Comparison of ENCODE assay signal across 16 cellular contexts in genomic region chr6:5389086-5389745, GRCh38.
DNase-seq lines count a peak whose midpoint lies in the region; FAIRE-seq and TF ChIP-seq lines count a peak whose summit lies in the region.
"Had no signal": no experiment of that assay in that cellular context is flagged by ENCODE, and none has a peak within 500 bp of the region (broad histone marks: within the 10 kb centered on the region; RNA-seq: fewer than 3 reads in every experiment).

No MANE protein-coding gene starts in this region.

- H4K91ac ChIP-seq in mesenchymal stem cell (ENCODE audit: low read length) = no peak overlapping the region

- 76% methylated on average over 6 of the region's 6 CpGs for WGBS in mesenchymal stem cell

- H2AFZ ChIP-seq in astrocyte (ENCODE audit: low read depth, low read length) = no peak overlapping the region
- H2AFZ ChIP-seq in mesenchymal stem cell (ENCODE audit: low read depth, low read length) = no peak overlapping the region

- no peak overlapping the region for H3K23ac ChIP-seq in mesenchymal stem cell (ENCODE audit: low read length in 2 of 2)

- H3K14ac ChIP-seq in mesenchymal stem cell (ENCODE audit: low read length in 2 of 2) = no peak overlapping the region

- no peak overlapping the region for H3K4ac ChIP-seq in mesenchymal stem cell (ENCODE audit: low read depth in 1 of 2, low read length in 2 of 2)

- H3K36me3 ChIP-seq in astrocyte (ENCODE audit: insufficient read depth, low read length) (no peaks in the 10 kb centered on the region), brain microvascular endothelial cell (replicated peaks) (no peaks in the 10 kb centered on the region), mesenchymal stem cell (ENCODE audit: control insufficient read depth in 1 of 2, insufficient read depth in 2 of 2, low read depth in 1 of 2, low read length in 2 of 2) (no peaks in the 10 kb centered on the region)
- H3K36me3 ChIP-seq: BLaER1 treated with 17β-estradiol and CSF1 and Interleukin-3, amounts not matched to agents 10 nM and 100 nM; HAP-1 had no signal

- H4K20me1 ChIP-seq in astrocyte (ENCODE audit: insufficient read depth, low read length) = peaks cover 38% of the 10 kb centered on the region

- H3K9ac ChIP-seq in astrocyte (ENCODE audit: low read length) (no peak overlapping the region), mesenchymal stem cell (ENCODE audit: low read length) (no peak overlapping the region)
- H3K9ac ChIP-seq: BLaER1 treated with 17β-estradiol and CSF1 and Interleukin-3, amounts not matched to agents 10 nM and 100 nM had no signal

- DNase-seq in EH (ENCODE audit: low read depth) = peak; percentile 37
- DNase-seq in astrocyte (ENCODE audit: low read depth) = no peak
- peak; percentile 5 for DNase-seq in midbrain (lab: John Stamatoyannopoulos, UW)
- DNase-seq in stimulated activated CD4-positive, alpha-beta T cell treated with anti-CD3 and anti-CD28 coated beads, Interleukin-12 subunit alpha, Interleukin-12 subunit beta, amount 100 ng/mL, for 4 hours = no peak
- no peak for DNase-seq in brain microvascular endothelial cell
- DNase-seq in progenitor cell of endocrine pancreas (ENCODE audit: low spot score, unreplicated experiment) = no peak
- no peak for DNase-seq in mesenchymal stem cell
- DNase-seq: CD4-positive, CD25-positive, alpha-beta regulatory T cell; DMS53 had no signal

- no peak overlapping the region for H3K4me3 Mint-ChIP-seq in astrocyte (ENCODE audit: unreplicated experiment)
- no peak overlapping the region for H3K4me3 Mint-ChIP-seq in progenitor cell of endocrine pancreas (ENCODE audit: low read depth)
- H3K4me3 Mint-ChIP-seq: CD4-positive, CD25-positive, alpha-beta regulatory T cell; IgD-negative memory B cell had no signal

- H3K9me3 Mint-ChIP-seq in astrocyte (ENCODE audit: unreplicated experiment) (no peaks in the 10 kb centered on the region), progenitor cell of endocrine pancreas (ENCODE audit: low read depth) (no peaks in the 10 kb centered on the region)
- H3K9me3 Mint-ChIP-seq: CD4-positive, CD25-positive, alpha-beta regulatory T cell; IgD-negative memory B cell had no signal

- H2BK120ac ChIP-seq in mesenchymal stem cell (ENCODE audit: low read depth, low read length) = no peak overlapping the region

- no peak for TF ChIP-seq CTCF in astrocyte (IDR thresholded peaks at IDR 0.05; ENCODE audit: insufficient read depth, low read depth, low read length)
- no peak for TF ChIP-seq CTCF in brain microvascular endothelial cell (IDR thresholded peaks at IDR 0.05; ENCODE audit: low read depth, low read length, missing control alignments)
- no peak for TF ChIP-seq CTCF in progenitor cell of endocrine pancreas (IDR thresholded peaks at IDR 0.05; ENCODE audit: unreplicated experiment)

- H3K36me3 Mint-ChIP-seq in astrocyte (ENCODE audit: low read depth, unreplicated experiment) (no peaks in the 10 kb centered on the region), progenitor cell of endocrine pancreas (ENCODE audit: insufficient read depth) (no peaks in the 10 kb centered on the region)

- H3K27ac ChIP-seq in astrocyte (ENCODE audit: low read depth, low read length) (no peak overlapping the region), brain microvascular endothelial cell (no peak overlapping the region), mesenchymal stem cell (ENCODE audit: low read length, poor library complexity, severe bottlenecking) (no peak overlapping the region)
- H3K27ac ChIP-seq: A549; BLaER1 treated with 17β-estradiol and CSF1 and Interleukin-3, amounts not matched to agents 10 nM and 100 nM had no signal

- H2BK15ac ChIP-seq in mesenchymal stem cell (ENCODE audit: low read depth, poor library complexity, severe bottlenecking) = no peak overlapping the region

- H2BK12ac ChIP-seq in mesenchymal stem cell (ENCODE audit: low read length in 2 of 2) = no peak overlapping the region

- in situ Hi-C loops in brain microvascular endothelial cell (cut with HindIII; ENCODE audit: low pct_ligation_motif_present, low sequenced_read_pairs) = no loop called here

- no peak overlapping the region for H2AK5ac ChIP-seq in mesenchymal stem cell (ENCODE audit: low read length, severe bottlenecking)

- peak; percentile 9 for FAIRE-seq in astrocyte (lab: Jason Lieb, UNC)
- FAIRE-seq: A549, GM12878, GM18507, H1 had no signal

- H2BK5ac ChIP-seq in mesenchymal stem cell (ENCODE audit: low read depth, low read length, poor library complexity, severe bottlenecking) = no peak overlapping the region

- H3K4me2 ChIP-seq in astrocyte (ENCODE audit: low read length) (no peak overlapping the region), mesenchymal stem cell (ENCODE audit: low read length, poor library complexity, severe bottlenecking) (no peak overlapping the region)
- H3K4me2 ChIP-seq: A549; BLaER1 treated with 17β-estradiol and CSF1 and Interleukin-3, amounts not matched to agents 10 nM and 100 nM had no signal

- H3K27ac Mint-ChIP-seq in astrocyte (ENCODE audit: unreplicated experiment) = no peak overlapping the region
- H3K27ac Mint-ChIP-seq in progenitor cell of endocrine pancreas = no peak overlapping the region

- H3K27me3 Mint-ChIP-seq in astrocyte (ENCODE audit: low read depth, unreplicated experiment) (no peaks in the 10 kb centered on the region), progenitor cell of endocrine pancreas (no peaks in the 10 kb centered on the region)
- H3K27me3 Mint-ChIP-seq: CD4-positive, CD25-positive, alpha-beta regulatory T cell; IgD-negative memory B cell had no signal

- H3K79me2 ChIP-seq in astrocyte (ENCODE audit: insufficient read depth, low read length) = no peaks in the 10 kb centered on the region

- peaks cover 7% of the 10 kb centered on the region for H3K4me1 Mint-ChIP-seq in astrocyte (ENCODE audit: low read depth, unreplicated experiment)
- no peaks in the 10 kb centered on the region for H3K4me1 Mint-ChIP-seq in progenitor cell of endocrine pancreas (ENCODE audit: low read depth)

- H3K4me1 ChIP-seq in astrocyte (ENCODE audit: insufficient read depth, low read length) (no peaks in the 10 kb centered on the region), mesenchymal stem cell (ENCODE audit: control insufficient read depth, insufficient read depth, low read depth, low read length) (peaks cover 2% of the 10 kb centered on the region)
- H3K4me1 ChIP-seq: A549; BLaER1 treated with 17β-estradiol and CSF1 and Interleukin-3, amounts not matched to agents 10 nM and 100 nM; HAP-1 had no signal

- H3K18ac ChIP-seq in mesenchymal stem cell (ENCODE audit: low read depth in 1 of 2, low read length in 2 of 2) = no peak overlapping the region

- no peak overlapping the region for H4K8ac ChIP-seq in mesenchymal stem cell (ENCODE audit: low read length)

- H3K9me3 ChIP-seq in astrocyte (ENCODE audit: insufficient read depth, low read depth, low read length) = no peaks in the 10 kb centered on the region
- no peaks in the 10 kb centered on the region for H3K9me3 ChIP-seq in mesenchymal stem cell (ENCODE audit: control insufficient read depth, low read length)
- H3K9me3 ChIP-seq: A549; BLaER1 treated with 17β-estradiol and CSF1 and Interleukin-3, amounts not matched to agents 10 nM and 100 nM; HAP-1 had no signal

- peaks cover 29% of the 10 kb centered on the region for H3K79me1 ChIP-seq in mesenchymal stem cell (replicated peaks; ENCODE audit: low read length, poor library complexity, severe bottlenecking)

- H3K27me3 ChIP-seq in astrocyte (ENCODE audit: insufficient read depth, low read length) (no peaks in the 10 kb centered on the region), brain microvascular endothelial cell (replicated peaks) (no peaks in the 10 kb centered on the region), mesenchymal stem cell (ENCODE audit: control insufficient read depth in 1 of 2, insufficient read depth in 1 of 2, low read length in 2 of 2) (no peaks in the 10 kb centered on the region)
- H3K27me3 ChIP-seq: BLaER1 treated with 17β-estradiol and CSF1 and Interleukin-3, amounts not matched to agents 10 nM and 100 nM had no signal

- H3K4me3 ChIP-seq in astrocyte (ENCODE audit: insufficient read depth, low read depth, low read length) (no peak overlapping the region), brain microvascular endothelial cell (ENCODE audit: low read depth, low read length) (no peak overlapping the region), mesenchymal stem cell (ENCODE audit: insufficient read depth in 1 of 2, low read depth in 1 of 2, low read length in 2 of 2) (no peak overlapping the region)
- H3K4me3 ChIP-seq: A549; BLaER1 treated with 17β-estradiol and CSF1 and Interleukin-3, amounts not matched to agents 10 nM and 100 nM; GM12878; HAP-1 had no signal

Comparison
In these comparisons a context has a peak if more than half of its experiments do, and no peak if none do; other contexts are left out.
1. DNase-seq: peak in EH (single experiment) and midbrain (single experiment); none in astrocyte (single experiment), stimulated activated CD4-positive, alpha-beta T cell treated with anti-CD3 and anti-CD28 coated beads, Interleukin-12 subunit alpha, Interleukin-12 subunit beta, amount 100 ng/mL, for 4 hours (single experiment), brain microvascular endothelial cell (single experiment), progenitor cell of endocrine pancreas (single experiment) and mesenchymal stem cell (single experiment).